Comparison of ENCODE assay signal across 1 cellular context in the genomic region with DNA sequence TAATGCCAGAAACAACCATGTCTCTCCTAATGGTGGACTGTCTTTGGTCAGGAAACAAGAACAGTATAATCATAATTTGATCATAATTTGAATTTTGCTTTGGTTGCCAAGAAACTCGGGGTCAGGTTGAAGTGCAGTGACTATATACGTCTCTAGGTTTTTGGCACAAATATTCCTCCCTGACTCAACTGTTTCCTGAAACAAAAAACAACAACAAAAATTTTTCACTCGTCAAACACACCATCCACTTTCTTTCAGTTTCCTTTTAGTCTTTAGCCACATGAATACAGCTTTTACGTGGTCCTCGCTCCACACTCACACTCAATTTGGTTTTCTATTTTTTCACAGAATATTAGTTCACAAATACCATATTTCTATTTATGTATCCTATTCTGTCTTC.
TF ChIP-seq lines count a peak whose summit lies in the region.

No MANE protein-coding gene starts in this region.

TF ChIP-seq in IMR-90, 13 proteins besides CTCF, POLR2A, EP300 and RAD21 (continued from another document):
- TF ChIP-seq USF2 (IDR thresholded peaks at IDR 0.05; ENCODE audit: low read depth, low read length) (no peak), NFE2L2 (IDR thresholded peaks at IDR 0.05; ENCODE audit: low read depth, low read length) (no peak)
